ENCODE assay signal across 14 cellular contexts in the genomic region with DNA sequence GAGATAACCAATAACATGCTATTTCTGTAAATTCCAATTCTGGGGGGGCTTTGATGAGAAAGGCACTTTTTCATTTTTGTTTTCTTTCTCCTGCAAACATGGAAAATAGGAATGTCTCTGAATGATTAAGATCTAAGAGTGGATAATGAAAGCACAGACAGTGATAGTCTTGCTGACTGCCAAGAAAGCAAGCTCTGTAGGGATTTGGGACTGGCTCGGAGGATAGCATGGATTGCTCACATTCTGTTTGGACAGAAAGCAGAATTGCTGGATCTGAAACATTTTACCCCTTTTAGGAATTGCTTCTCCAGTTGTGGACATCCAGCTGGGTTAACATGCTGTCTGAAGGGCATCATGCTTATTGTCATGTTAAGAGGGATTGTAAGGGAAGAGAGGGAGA.
"Had no signal": no experiment of that assay in that cellular context is flagged by ENCODE, and none has a peak within 500 bp of the region (broad histone marks: within the 10 kb centered on the region; RNA-seq: fewer than 3 reads in every experiment).

No MANE protein-coding gene starts in this region.

- H3K4me2 ChIP-seq: smooth muscle cell had no signal

- H3K9ac ChIP-seq: parathyroid adenoma had no signal

- H3K27me3 ChIP-seq: suprapubic skin, upper lobe of right lung had no signal

- H3K9me3 ChIP-seq: breast epithelium, esophagus muscularis mucosa, suprapubic skin, upper lobe of right lung had no signal

- H3K79me2 ChIP-seq: parathyroid adenoma had no signal

- H3K4me1 ChIP-seq: breast epithelium, parathyroid adenoma, suprapubic skin, upper lobe of right lung had no signal

- H2AFZ ChIP-seq: parathyroid adenoma had no signal

- H3K36me3 ChIP-seq: breast epithelium, esophagus muscularis mucosa, suprapubic skin, upper lobe of right lung had no signal

- ATAC-seq: activated CD8-positive, alpha-beta memory T cell treated with anti-CD3 and anti-CD28 coated beads, Interleukin-2, amount 10 ng/mL, durations not matched to agents 7 days and 5 days; upper lobe of right lung had no signal

- DNase-seq: activated CD4-positive, alpha-beta T cell treated with anti-CD3 and anti-CD28 coated beads for 1 hour; activated CD4-positive, alpha-beta T cell treated with anti-CD3 and anti-CD28 coated beads, Interleukin-2, amount 50 U/mL, for 48 hours; activated CD8-positive, alpha-beta memory T cell treated with anti-CD3 and anti-CD28 coated beads, Interleukin-2, amount 10 ng/mL, durations not matched to agents 7 days and 5 days; activated effector memory CD4-positive, alpha-beta T cell treated with anti-CD3 and anti-CD28 coated beads, Interleukin-2, amount 50 U/mL, for 16 hours; activated T-cell treated with anti-CD3 and anti-CD28 coated beads, Interleukin-2, amount 50 U/mL, for 24 hours; anterior cingulate cortex; hippocampal formation; stimulated activated naive CD4-positive, alpha-beta T cell; upper lobe of right lung had no signal

- H3K27ac ChIP-seq: parathyroid adenoma, suprapubic skin, upper lobe of right lung had no signal

- H3K4me3 ChIP-seq: smooth muscle cell, suprapubic skin, upper lobe of right lung had no signal
